30 cellular contexts compared by ENCODE assay signal in genomic region chr6:128295670-128296069, GRCh38.
DNase-seq lines count a peak whose midpoint lies in the region; ATAC-seq and TF ChIP-seq lines count a peak whose summit lies in the region.
"Had no signal": no experiment of that assay in that cellular context is flagged by ENCODE, and none has a peak within 500 bp of the region (broad histone marks: within the 10 kb centered on the region; RNA-seq: fewer than 3 reads in every experiment).

No MANE protein-coding gene starts in this region.

- H3K9me3 ChIP-seq in endodermal cell (ENCODE audit: control insufficient read depth, low read length) = no peaks in the 10 kb centered on the region
- H3K9me3 ChIP-seq: Caco-2, esophagus muscularis mucosa, gastroesophageal sphincter, upper lobe of left lung had no signal

- H3K27ac Mint-ChIP-seq in HFFc6 (no peak overlapping the region), endodermal cell (no peak overlapping the region), osteocyte (ENCODE audit: unreplicated experiment) (no peak overlapping the region)
- H3K27ac Mint-ChIP-seq: activated CD8-positive, alpha-beta memory T cell treated with anti-CD3 and anti-CD28 coated beads, Interleukin-2, amount 10 ng/mL, durations not matched to agents 7 days and 5 days; activated T-cell treated with anti-CD3 and anti-CD28 coated beads, Interleukin-2, amount 50 U/mL, for 72 hours; dendritic cell treated with granulocyte-macrophage colony-stimulating factor and Interleukin-4, amounts not matched to agents 40 ng/mL and 50 ng/mL, for 4 days; natural killer cell treated with Interleukin-12 subunit alpha and Interleukin-12 subunit beta and Interleukin-15 and Interleukin-18, amount 100 ng/mL, for 72 hours; T-helper 1 cell treated with Interleukin-12 subunit alpha and Interleukin-12 subunit beta and Interleukin-4 antibody, amounts not matched to agents 30 μg/mL and 1 μg/mL, for 36 hours had no signal

- no peak for DNase-seq in HFFc6
- DNase-seq in MV-4-11 (lab: John Stamatoyannopoulos, UW) = peak; percentile 11
- DNase-seq in endodermal cell = no peak
- DNase-seq in osteocyte (ENCODE audit: extremely low spot score, unreplicated experiment) = no peak
- no peak for DNase-seq in HEK293T (ENCODE audit: extremely low spot score)
- DNase-seq: activated CD4-positive, alpha-beta T cell treated with anti-CD3 and anti-CD28 coated beads, Interleukin-2, amount 50 U/mL, for 4 hours; activated CD8-positive, alpha-beta memory T cell treated with anti-CD3 and anti-CD28 coated beads, Interleukin-2, amount 10 ng/mL, durations not matched to agents 7 days and 5 days; activated T-cell treated with anti-CD3 and anti-CD28 coated beads, Interleukin-2, amount 50 U/mL, for 72 hours; C1 segment of cervical spinal cord; Caco-2; caudate nucleus; DMS53; GDM1; hippocampal formation; KG1; NCI-H2107; NCI-H748 treated with DMSO at 0.1 percent for 48 hours; stimulated activated naive CD4-positive, alpha-beta T cell; upper lobe of left lung had no signal

- H3K4me1 Mint-ChIP-seq in HFFc6 (ENCODE audit: low read depth) (no peaks in the 10 kb centered on the region; the same call in 1 of the 2 replicates), endodermal cell (no peaks in the 10 kb centered on the region), osteocyte (ENCODE audit: unreplicated experiment) (no peaks in the 10 kb centered on the region)
- H3K4me1 Mint-ChIP-seq: activated CD8-positive, alpha-beta memory T cell treated with anti-CD3 and anti-CD28 coated beads, Interleukin-2, amount 10 ng/mL, durations not matched to agents 7 days and 5 days had no signal

- H3K9me3 Mint-ChIP-seq in HFFc6 (peaks cover 5% of the 10 kb centered on the region), endodermal cell (peaks cover 4% of the 10 kb centered on the region), osteocyte (ENCODE audit: unreplicated experiment) (peaks cover 11% of the 10 kb centered on the region)

- H3K36me3 Mint-ChIP-seq in HFFc6 (ENCODE audit: low read depth) (peaks cover 17% of the 10 kb centered on the region), endodermal cell (ENCODE audit: low read depth) (peaks cover 3% of the 10 kb centered on the region), osteocyte (ENCODE audit: unreplicated experiment) (peaks cover 15% of the 10 kb centered on the region)

- 90 to 100% methylated on average over 1 to 2 of the region's 2 CpGs for WGBS in endodermal cell (ENCODE audit: insufficient coverage in 1 of 2, insufficient read length in 1 of 2), 2 experiments

- no peaks in the 10 kb centered on the region for H3K36me3 ChIP-seq in endodermal cell (ENCODE audit: control insufficient read depth, insufficient read depth, low read length)
- H3K36me3 ChIP-seq: esophagus muscularis mucosa, gastroesophageal sphincter, upper lobe of left lung had no signal

- H3K27ac ChIP-seq in endodermal cell (ENCODE audit: low read depth, low read length) = no peak overlapping the region
- H3K27ac ChIP-seq: esophagus muscularis mucosa, gastroesophageal sphincter, RWPE1, SK-N-MC, upper lobe of left lung had no signal

- ATAC-seq in GM19351 (IDR thresholded peaks at IDR 0.05; ENCODE audit: unreplicated experiment) = no peak
- ATAC-seq in GM21367 (IDR thresholded peaks at IDR 0.05; ENCODE audit: unreplicated experiment) = no peak
- ATAC-seq: activated CD8-positive, alpha-beta memory T cell treated with anti-CD3 and anti-CD28 coated beads, Interleukin-2, amount 10 ng/mL, durations not matched to agents 7 days and 5 days; activated T-cell treated with anti-CD3 and anti-CD28 coated beads, Interleukin-2, amount 50 U/mL, for 72 hours; gastroesophageal sphincter; GM23338; natural killer cell treated with Interleukin-12 subunit alpha and Interleukin-12 subunit beta and Interleukin-15 and Interleukin-18, amount 100 ng/mL, for 72 hours had no signal

- CTCF ChIA-PET in HEK293T (lab: Yijun Ruan, JAX) = interaction anchor here (1.0 kb wide), 1 partner anchor 9 kb away, joined by 3 read pairs; no protein-coding TSS in a partner anchor

- peak; percentile 44; the same call in 1 of the 2 replicates for TF ChIP-seq CTCF in HFFc6 (IDR thresholded peaks at IDR 0.05)
- TF ChIP-seq CTCF in endodermal cell (conservative IDR thresholded peaks at IDR 0.05) = peak; percentile 53
- peak; percentile 15 for TF ChIP-seq CTCF in osteocyte (IDR thresholded peaks at IDR 0.05)

- H3K27me3 ChIP-seq in endodermal cell (ENCODE audit: control insufficient read depth, insufficient read depth, low read length, poor library complexity, severe bottlenecking) = no peaks in the 10 kb centered on the region
- H3K27me3 ChIP-seq: esophagus muscularis mucosa, gastroesophageal sphincter, upper lobe of left lung had no signal

- H3K4me3 Mint-ChIP-seq in HFFc6 (no peak overlapping the region), endodermal cell (no peak overlapping the region), osteocyte (ENCODE audit: unreplicated experiment) (no peak overlapping the region)
- H3K4me3 Mint-ChIP-seq: activated CD8-positive, alpha-beta memory T cell treated with anti-CD3 and anti-CD28 coated beads, Interleukin-2, amount 10 ng/mL, durations not matched to agents 7 days and 5 days; activated T-cell treated with anti-CD3 and anti-CD28 coated beads, Interleukin-2, amount 50 U/mL, for 72 hours; dendritic cell treated with granulocyte-macrophage colony-stimulating factor and Interleukin-4, amounts not matched to agents 40 ng/mL and 50 ng/mL, for 4 days; GM23338; natural killer cell treated with Interleukin-12 subunit alpha and Interleukin-12 subunit beta and Interleukin-15 and Interleukin-18, amount 100 ng/mL, for 72 hours; T-helper 1 cell treated with Interleukin-12 subunit alpha and Interleukin-12 subunit beta and Interleukin-4 antibody, amounts not matched to agents 30 μg/mL and 1 μg/mL, for 36 hours had no signal

- POLR2A ChIA-PET in HEK293T (lab: Yijun Ruan, JAX) = no interaction called here

- no peak overlapping the region for H3K9ac ChIP-seq in endodermal cell (ENCODE audit: extremely low read depth, low read length, poor library complexity, severe bottlenecking)

- no peak overlapping the region for H3K4me3 ChIP-seq in endodermal cell (ENCODE audit: low read length)
- H3K4me3 ChIP-seq: esophagus muscularis mucosa, gastroesophageal sphincter, GM23338, lung, SK-N-MC, upper lobe of left lung had no signal

- H3K27me3 Mint-ChIP-seq in HFFc6 (ENCODE audit: insufficient read depth) = peaks cover 2% of the 10 kb centered on the region; the same call in 1 of the 2 replicates
- no peaks in the 10 kb centered on the region for H3K27me3 Mint-ChIP-seq in endodermal cell (ENCODE audit: insufficient read depth)
- H3K27me3 Mint-ChIP-seq in osteocyte (ENCODE audit: unreplicated experiment) = no peaks in the 10 kb centered on the region
- H3K27me3 Mint-ChIP-seq: dendritic cell treated with granulocyte-macrophage colony-stimulating factor and Interleukin-4, amounts not matched to agents 40 ng/mL and 50 ng/mL, for 4 days had no signal

- H3K4me1 ChIP-seq in endodermal cell (ENCODE audit: control insufficient read depth, insufficient read depth, low read length) = no peaks in the 10 kb centered on the region
- H3K4me1 ChIP-seq: Caco-2, upper lobe of left lung had no signal

TF ChIP-seq in HEK293T, 16 proteins besides CTCF, POLR2A, EP300 and RAD21:
- TF ChIP-seq TARDBP (IDR thresholded peaks at IDR 0.05) (no peak), NFRKB (IDR thresholded peaks at IDR 0.05) (no peak)
